10 cellular contexts compared by ENCODE assay signal in genomic region chr4:14787894-14788293, GRCh38.
A peak's percentile ranks its signal among the peaks of the same experiment; 100 is the strongest.
DNase-seq lines count a peak whose midpoint lies in the region; ATAC-seq and TF ChIP-seq lines count a peak whose summit lies in the region.
"Had no signal": no experiment of that assay in that cellular context is flagged by ENCODE, and none has a peak within 500 bp of the region (broad histone marks: within the 10 kb centered on the region; RNA-seq: fewer than 3 reads in every experiment).

No MANE protein-coding gene starts in this region.

- H3K4me1 ChIP-seq in lower lobe of right lung = no peaks in the 10 kb centered on the region

- DNase-seq in ELR (ENCODE audit: low read depth) (peak; percentile 41), amniotic epithelial cell (ENCODE audit: low read depth) (peak; percentile 47), lower lobe of right lung (no peak), globus pallidus (ENCODE audit: low spot score) (no peak), NCI-H2227 (lab: John Stamatoyannopoulos, UW; ENCODE audit: unreplicated experiment) (no peak)
- DNase-seq in effector CD8-positive, alpha-beta T cell (lab: John Stamatoyannopoulos, UW) = no peak

- H3K36me3 ChIP-seq in lower lobe of right lung = no peaks in the 10 kb centered on the region

- no peaks in the 10 kb centered on the region for H3K9me3 ChIP-seq in lower lobe of right lung

- H3K4me3 ChIP-seq in lower lobe of right lung = no peak overlapping the region
- H3K4me3 ChIP-seq: lung had no signal

- intact Hi-C loops in lower lobe of right lung (cut with DNase I) = no loop called here

- peak; percentile 49 for ATAC-seq in HG03025 (IDR thresholded peaks at IDR 0.05; ENCODE audit: low FRiP score, unreplicated experiment)
- peak; percentile 52 to 74 for ATAC-seq in lower lobe of right lung
- no peak for ATAC-seq in HG03460 (IDR thresholded peaks at IDR 0.05; ENCODE audit: unreplicated experiment)
- ATAC-seq: stimulated activated memory B cell treated with anti-CD40 and anti-IgM and Interleukin-4, amounts not matched to agents 10 μg/mL and 1 μg/mL and 100 μg/mL, for 72 hours had no signal

- no peaks in the 10 kb centered on the region for H3K27me3 ChIP-seq in lower lobe of right lung (ENCODE audit: low read depth)

- H3K27ac ChIP-seq in lower lobe of right lung = no peak overlapping the region

- TF ChIP-seq CTCF in lower lobe of right lung (IDR thresholded peaks at IDR 0.05) = peak; percentile 53

Comparison
In these comparisons a context has a peak if more than half of its experiments do, and no peak if none do; other contexts are left out.
1. DNase-seq: peak in ELR (single experiment) and amniotic epithelial cell (single experiment); none in lower lobe of right lung (single experiment), globus pallidus (single experiment), effector CD8-positive, alpha-beta T cell (single experiment) and NCI-H2227 (single experiment).